ENCODE assay signal across 10 cellular contexts in genomic region chr2:45024600-45025291, GRCh38. TPM values are rescaled to one million over a fixed set of nuclear protein-coding genes. Genes with fewer than 3 reads are reported as not detected.
DNase-seq lines count a peak whose midpoint lies in the region; ATAC-seq and TF ChIP-seq lines count a peak whose summit lies in the region.
"Had no signal": no experiment of that assay in that cellular context is flagged by ENCODE, and none has a peak within 500 bp of the region (broad histone marks: within the 10 kb centered on the region; RNA-seq: fewer than 3 reads in every experiment).

No MANE protein-coding gene starts in this region.

- H3K27ac ChIP-seq in HCT116 (ENCODE audit: low read depth, low read length) (no peak overlapping the region), right atrium auricular region (no peak overlapping the region)
- H3K27ac ChIP-seq: skin epidermis had no signal

- intact Hi-C loops in HCT116 (cut with micrococcal nuclease), result no loop called here

- H3K9me2 ChIP-seq in HCT116 (ENCODE audit: insufficient read depth), result no peaks in the 10 kb centered on the region

- H3K9me3 ChIP-seq in HCT116 (ENCODE audit: control insufficient read depth in 1 of 2, insufficient read depth in 1 of 2, low read depth in 1 of 2, low read length in 2 of 2) (no peaks in the 10 kb centered on the region), right atrium auricular region (no peaks in the 10 kb centered on the region)

- in situ Hi-C loops in ACHN (cut with HindIII; ENCODE audit: low pct_ligation_motif_present, low pct_unique_long_range_greater_than_20kb, low sequenced_read_pairs), result no loop called here

- TF ChIP-seq RAD21 in HCT116 (IDR thresholded peaks at IDR 0.05; ENCODE audit: low read depth), result peak; percentile 47

- H4K20me1 ChIP-seq in HCT116 (ENCODE audit: insufficient read depth), result no peaks in the 10 kb centered on the region

- DNase-seq in ACHN, result peak; percentile 93
- DNase-seq in HCT116 (ENCODE audit: low read depth, low spot score), result peak; percentile 27
- DNase-seq in right atrium auricular region (ENCODE audit: low spot score), result peak; percentile 73
- no peak for DNase-seq in activated CD4-positive, alpha-beta T cell treated with anti-CD3 and anti-CD28 coated beads, Interleukin-2, amount 50 U/mL, for 1 hour
- DNase-seq in T-helper 2 cell, result no peak
- no peak for DNase-seq in NCI-H1105 (lab: John Stamatoyannopoulos, UW)

- no peak overlapping the region for H3K9ac ChIP-seq in HCT116 (ENCODE audit: low read length)

- ATAC-seq in HCT116, result peak; percentile 47
- ATAC-seq in SK-N-SH treated with all-trans-retinoic acid at 6 μM for 48 hours, result peak; percentile 88
- ATAC-seq in HG03460 (IDR thresholded peaks at IDR 0.05; ENCODE audit: unreplicated experiment), result no peak

- no peaks in the 10 kb centered on the region for H3K27me3 ChIP-seq in HCT116 (ENCODE audit: insufficient read depth, low read length)
- H3K27me3 ChIP-seq in right atrium auricular region, result no peaks in the 10 kb centered on the region

- no peak overlapping the region for H3K4me3 ChIP-seq in HCT116 (replicated peaks in 1 of 2; ENCODE audit: low read depth in 1 of 2, low read length in 2 of 2)
- no peak overlapping the region for H3K4me3 ChIP-seq in right atrium auricular region
- H3K4me3 ChIP-seq: skin epidermis had no signal

- no peak for TF ChIP-seq POLR2A in HCT116 (IDR thresholded peaks at IDR 0.05; ENCODE audit: borderline replicate concordance, extremely low read depth, insufficient read depth, insufficient read length)

- TF ChIP-seq CTCF in HCT116 (IDR thresholded peaks at IDR 0.05 in 2 of 3, conservative IDR thresholded peaks at IDR 0.05 in 1 of 3; ENCODE audit: borderline replicate concordance in 1 of 3, insufficient read depth in 1 of 3, low read depth in 2 of 3, low read length in 2 of 3) (peak; percentile 2 to 13 (median 5); a peak in 1 of 6 replicates), right atrium auricular region (IDR thresholded peaks at IDR 0.05) (no peak)

- POLR2A ChIA-PET in HCT116 (lab: Charles Lee), result no interaction called here

- H3K4me1 ChIP-seq in HCT116 (ENCODE audit: control insufficient read depth in 1 of 2, insufficient read depth in 2 of 2, low read length in 2 of 2), result peaks cover 0 to 14% of the 10 kb centered on the region in 2 experiments; a peak in 2 of 4 replicates
- H3K4me1 ChIP-seq in right atrium auricular region, result no peaks in the 10 kb centered on the region

- H3K79me2 ChIP-seq in HCT116 (ENCODE audit: insufficient read depth, low read length), result no peaks in the 10 kb centered on the region

- H3K36me3 ChIP-seq in HCT116 (ENCODE audit: control insufficient read depth in 1 of 2, insufficient read depth in 2 of 2, low read length in 2 of 2), result no peaks in the 10 kb centered on the region
- no peaks in the 10 kb centered on the region for H3K36me3 ChIP-seq in right atrium auricular region

- CTCF ChIA-PET in HCT116 (lab: Charles Lee), result interaction anchor here (0.6 to 0.7 kb wide), 2 partner anchors 43 to 50 kb away, joined by 3 read pairs; no protein-coding TSS in a partner anchor

- BruUV-seq in HCT116 (replicated peaks; lab: Mats Ljungman, UMichigan), result no TSS peak

- H2AFZ ChIP-seq in HCT116 (ENCODE audit: low read depth, low read length, poor library complexity, severe bottlenecking), result peak overlapping the region; percentile 54

- RAD21 ChIA-PET in HCT116 (lab: Charles Lee; ENCODE audit: low non-redundant PET in 1 of 2, low total read pairs in 2 of 2, uncharacterized antibody in 2 of 2, unreplicated experiment in 2 of 2), result no interaction called here

- H3K4me2 ChIP-seq in HCT116 (ENCODE audit: low read length), result peak overlapping the region; percentile 40

TF ChIP-seq in HCT116, 20 proteins besides CTCF, POLR2A, EP300 and RAD21 (continues in another document):
- no peak for TF ChIP-seq ZNF274 (IDR thresholded peaks at IDR 0.05; ENCODE audit: low read depth, low read length)
- TF ChIP-seq, protein P1, sequence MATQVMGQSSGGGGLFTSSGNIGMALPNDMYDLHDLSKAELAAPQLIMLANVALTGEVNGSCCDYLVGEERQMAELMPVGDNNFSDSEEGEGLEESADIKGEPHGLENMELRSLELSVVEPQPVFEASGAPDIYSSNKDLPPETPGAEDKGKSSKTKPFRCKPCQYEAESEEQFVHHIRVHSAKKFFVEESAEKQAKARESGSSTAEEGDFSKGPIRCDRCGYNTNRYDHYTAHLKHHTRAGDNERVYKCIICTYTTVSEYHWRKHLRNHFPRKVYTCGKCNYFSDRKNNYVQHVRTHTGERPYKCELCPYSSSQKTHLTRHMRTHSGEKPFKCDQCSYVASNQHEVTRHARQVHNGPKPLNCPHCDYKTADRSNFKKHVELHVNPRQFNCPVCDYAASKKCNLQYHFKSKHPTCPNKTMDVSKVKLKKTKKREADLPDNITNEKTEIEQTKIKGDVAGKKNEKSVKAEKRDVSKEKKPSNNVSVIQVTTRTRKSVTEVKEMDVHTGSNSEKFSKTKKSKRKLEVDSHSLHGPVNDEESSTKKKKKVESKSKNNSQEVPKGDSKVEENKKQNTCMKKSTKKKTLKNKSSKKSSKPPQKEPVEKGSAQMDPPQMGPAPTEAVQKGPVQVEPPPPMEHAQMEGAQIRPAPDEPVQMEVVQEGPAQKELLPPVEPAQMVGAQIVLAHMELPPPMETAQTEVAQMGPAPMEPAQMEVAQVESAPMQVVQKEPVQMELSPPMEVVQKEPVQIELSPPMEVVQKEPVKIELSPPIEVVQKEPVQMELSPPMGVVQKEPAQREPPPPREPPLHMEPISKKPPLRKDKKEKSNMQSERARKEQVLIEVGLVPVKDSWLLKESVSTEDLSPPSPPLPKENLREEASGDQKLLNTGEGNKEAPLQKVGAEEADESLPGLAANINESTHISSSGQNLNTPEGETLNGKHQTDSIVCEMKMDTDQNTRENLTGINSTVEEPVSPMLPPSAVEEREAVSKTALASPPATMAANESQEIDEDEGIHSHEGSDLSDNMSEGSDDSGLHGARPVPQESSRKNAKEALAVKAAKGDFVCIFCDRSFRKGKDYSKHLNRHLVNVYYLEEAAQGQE (IDR thresholded peaks at IDR 0.05; ENCODE audit: low read depth), result no peak
- no peak for TF ChIP-seq CEBPB (IDR thresholded peaks at IDR 0.05; ENCODE audit: low read depth)
- TF ChIP-seq ELF1 (IDR thresholded peaks at IDR 0.05; ENCODE audit: borderline replicate concordance, low read depth), result no peak
- TF ChIP-seq EGR1 (IDR thresholded peaks at IDR 0.05; ENCODE audit: low read depth), result no peak
- TF ChIP-seq SRF (IDR thresholded peaks at IDR 0.05; ENCODE audit: low read depth), result no peak
- TF ChIP-seq ZFX (IDR thresholded peaks at IDR 0.05), result no peak
- no peak for TF ChIP-seq SIN3A (IDR thresholded peaks at IDR 0.05; ENCODE audit: low read depth)
- TF ChIP-seq YY1 (IDR thresholded peaks at IDR 0.05; ENCODE audit: extremely low read depth, insufficient replicate concordance, low read depth, low read length), result no peak
- TF ChIP-seq FOSL1 (IDR thresholded peaks at IDR 0.05; ENCODE audit: low read depth), result peak; percentile 22; the same call in 1 of the 2 replicates
- TF ChIP-seq MAX (IDR thresholded peaks at IDR 0.05), result peak; percentile 42

TF ChIP-seq in SK-N-SH treated with all-trans-retinoic acid at 6 μM for 48 hours, 23 proteins besides CTCF, POLR2A, EP300 and RAD21:
- peak; percentile 46 for TF ChIP-seq ISL1 (CRISPR knock-in tag; IDR thresholded peaks at IDR 0.05)
- no peak for TF ChIP-seq BACH2 (CRISPR knock-in tag; IDR thresholded peaks at IDR 0.05; ENCODE audit: borderline replicate concordance)
- TF ChIP-seq, protein P2, sequence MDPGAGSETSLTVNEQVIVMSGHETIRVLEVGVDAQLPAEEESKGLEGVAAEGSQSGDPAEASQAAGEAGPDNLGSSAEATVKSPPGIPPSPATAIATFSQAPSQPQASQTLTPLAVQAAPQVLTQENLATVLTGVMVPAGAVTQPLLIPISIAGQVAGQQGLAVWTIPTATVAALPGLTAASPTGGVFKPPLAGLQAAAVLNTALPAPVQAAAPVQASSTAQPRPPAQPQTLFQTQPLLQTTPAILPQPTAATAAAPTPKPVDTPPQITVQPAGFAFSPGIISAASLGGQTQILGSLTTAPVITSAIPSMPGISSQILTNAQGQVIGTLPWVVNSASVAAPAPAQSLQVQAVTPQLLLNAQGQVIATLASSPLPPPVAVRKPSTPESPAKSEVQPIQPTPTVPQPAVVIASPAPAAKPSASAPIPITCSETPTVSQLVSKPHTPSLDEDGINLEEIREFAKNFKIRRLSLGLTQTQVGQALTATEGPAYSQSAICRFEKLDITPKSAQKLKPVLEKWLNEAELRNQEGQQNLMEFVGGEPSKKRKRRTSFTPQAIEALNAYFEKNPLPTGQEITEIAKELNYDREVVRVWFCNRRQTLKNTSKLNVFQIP (CRISPR knock-in tag; IDR thresholded peaks at IDR 0.05; ENCODE audit: borderline replicate concordance, low read depth), result no peak
- no peak for TF ChIP-seq ESRRG (CRISPR knock-in tag; IDR thresholded peaks at IDR 0.05)

RNA-seq across cellular contexts. Expression of gene SIX2, which starts 15.5 kb away (rescaled TPM):
- total RNA-seq in HCT116 (2021; ENCODE audit: unreplicated experiment) (0.54 TPM), right atrium auricular region (1 to 10 TPM; 1.1 to 2.3 TPM)
- 0.02 and 0.20 TPM in 2 replicates for polyA plus RNA-seq in HCT116 (2012)
- total RNA-seq: G401 had no signal

Comparison
In these comparisons a context has a peak if more than half of its experiments do, and no peak if none do; other contexts are left out.
1. DNase-seq: peak in ACHN (single experiment), HCT116 (single experiment) and right atrium auricular region (single experiment); none in activated CD4-positive, alpha-beta T cell treated with anti-CD3 and anti-CD28 coated beads, Interleukin-2, amount 50 U/mL, for 1 hour (single experiment), T-helper 2 cell (0 of 5) and NCI-H1105 (single experiment).
2. CTCF ChIP-seq: peak in HCT116 (3 of 3); none in right atrium auricular region (0 of 2).